8 cellular contexts compared by ENCODE assay signal in genomic region chr16:77723108-77723514, GRCh38. TPM values are rescaled to one million over a fixed set of nuclear protein-coding genes. Genes with fewer than 3 reads are reported as not detected.
DNase-seq lines count a peak whose midpoint lies in the region; ATAC-seq and TF ChIP-seq lines count a peak whose summit lies in the region.

No MANE protein-coding gene starts in this region.

- POLR2A ChIA-PET in CD4-positive, alpha-beta T cell (lab: Charles Lee) = interaction anchor here (1.5 to 1.9 kb wide), 2 partner anchors 377 to 532 kb away, joined by 4 to 6 read pairs; partner anchors contain the start of genes MON1B and WWOX
- POLR2A ChIA-PET in WTC11 (lab: Charles Lee) = interaction anchor here (1.4 kb wide), 1 partner anchor 46 kb away, joined by 3 read pairs; no protein-coding TSS in a partner anchor

- no peak for TF ChIP-seq CTCF in CD4-positive, alpha-beta T cell (IDR thresholded peaks at IDR 0.05)
- TF ChIP-seq CTCF in WTC11 (IDR thresholded peaks at IDR 0.05) (no peak), osteoblast (IDR thresholded peaks at IDR 0.05; ENCODE audit: extremely low read depth, low read depth, low read length) (no peak)

- no peaks in the 10 kb centered on the region for H3K36me3 ChIP-seq in osteoblast (ENCODE audit: insufficient read depth, low read length)

- peak overlapping the region; percentile 94 for H3K4me3 Mint-ChIP-seq in CD4-positive, alpha-beta T cell
- peak overlapping the region; percentile 78 for H3K4me3 Mint-ChIP-seq in WTC11

- peak overlapping the region; percentile 97 for H2AFZ ChIP-seq in osteoblast (ENCODE audit: low read length)

- peaks cover 17% of the 10 kb centered on the region for H3K4me1 Mint-ChIP-seq in CD4-positive, alpha-beta T cell (ENCODE audit: low read depth)
- peaks cover 17% of the 10 kb centered on the region for H3K4me1 Mint-ChIP-seq in WTC11

- intact Hi-C loops in CD4-positive, alpha-beta T cell (cut with DNase I, micrococcal nuclease) = loop anchor here in 1 of 2 experiments (5.0 to 10.0 kb wide), 3 partner anchors 511 to 1882 kb away; partner anchors contain the start of genes MAF and MON1B

- peaks cover 16% of the 10 kb centered on the region for H3K36me3 Mint-ChIP-seq in CD4-positive, alpha-beta T cell (ENCODE audit: low read depth)
- peaks cover 14% of the 10 kb centered on the region for H3K36me3 Mint-ChIP-seq in WTC11

- H3K9me3 Mint-ChIP-seq in CD4-positive, alpha-beta T cell = no peaks in the 10 kb centered on the region
- H3K9me3 Mint-ChIP-seq in WTC11 = peaks cover 7% of the 10 kb centered on the region

- H3K4me3 ChIP-seq in osteoblast (ENCODE audit: insufficient read depth, low read length) = peak overlapping the region; percentile 85

- peak overlapping the region; percentile 46 for H3K27ac ChIP-seq in CD4-positive, alpha-beta T cell (ENCODE audit: low read depth, low read length)
- peak overlapping the region; percentile 66 for H3K27ac ChIP-seq in osteoblast (ENCODE audit: low read depth, low read length)

- H3K4me1 ChIP-seq in osteoblast (ENCODE audit: insufficient read depth, low read length) = peaks cover 11% of the 10 kb centered on the region

- no peaks in the 10 kb centered on the region for H3K9me3 ChIP-seq in CD4-positive, alpha-beta T cell (ENCODE audit: control insufficient read depth, low read length)
- no peaks in the 10 kb centered on the region for H3K9me3 ChIP-seq in osteoblast (ENCODE audit: low read depth, low read length)

- H3K79me2 ChIP-seq in osteoblast (ENCODE audit: insufficient read depth, low read length) = no peaks in the 10 kb centered on the region

- H4K20me1 ChIP-seq in osteoblast (ENCODE audit: insufficient read depth, low read length) = no peaks in the 10 kb centered on the region

- peak in 1 of 10 experiments; percentile 3 for DNase-seq in CD4-positive, alpha-beta T cell
- DNase-seq in HT1080 (ENCODE audit: low read depth) (peak; percentile 53), WTC11 (ENCODE audit: low spot score) (no peak), globus pallidus (ENCODE audit: low spot score) (peak; percentile 33), osteoblast (ENCODE audit: insufficient read length, low spot score, missing footprints) (no peak), NCI-H187 (lab: John Stamatoyannopoulos, UW) (no peak), NCI-H2196 (lab: John Stamatoyannopoulos, UW; ENCODE audit: unreplicated experiment) (no peak)

- CTCF ChIA-PET in CD4-positive, alpha-beta T cell (lab: Charles Lee) = no interaction called here
- CTCF ChIA-PET in WTC11 (lab: Charles Lee) = interaction anchor here (1.8 kb wide), 1 partner anchor 280 kb away, joined by 11 read pairs; no protein-coding TSS in a partner anchor

- no peaks in the 10 kb centered on the region for H3K27me3 ChIP-seq in CD4-positive, alpha-beta T cell (ENCODE audit: control insufficient read depth, insufficient read depth, low read length)
- no peaks in the 10 kb centered on the region for H3K27me3 ChIP-seq in osteoblast (ENCODE audit: insufficient read depth, low read length)

- H3K4me2 ChIP-seq in osteoblast (ENCODE audit: insufficient read depth, low read length) = peak overlapping the region; percentile 94

- no peak for ATAC-seq in CD4-positive, alpha-beta T cell (ENCODE audit: poor library complexity)
- ATAC-seq in GM19463 (IDR thresholded peaks at IDR 0.05; ENCODE audit: unreplicated experiment) (peak; percentile 9), WTC11 (no peak)

- no peaks in the 10 kb centered on the region for H3K27me3 Mint-ChIP-seq in CD4-positive, alpha-beta T cell
- no peaks in the 10 kb centered on the region for H3K27me3 Mint-ChIP-seq in WTC11 (ENCODE audit: low read depth)

- peak overlapping the region; percentile 87 for H3K27ac Mint-ChIP-seq in CD4-positive, alpha-beta T cell
- H3K27ac Mint-ChIP-seq in WTC11 = peak overlapping the region; percentile 90

TF ChIP-seq in WTC11, 78 proteins besides CTCF, POLR2A, EP300 and RAD21:
- no peak for TF ChIP-seq RELA (CRISPR knock-in tag; IDR thresholded peaks at IDR 0.05; ENCODE audit: borderline replicate concordance)
- no peak for TF ChIP-seq PREB (CRISPR knock-in tag; IDR thresholded peaks at IDR 0.05; ENCODE audit: borderline replicate concordance)
- TF ChIP-seq ZNF121 (CRISPR knock-in tag; IDR thresholded peaks at IDR 0.05) = no peak
- no peak for TF ChIP-seq ZSCAN18 (CRISPR knock-in tag; IDR thresholded peaks at IDR 0.05)
- TF ChIP-seq, protein P1, sequence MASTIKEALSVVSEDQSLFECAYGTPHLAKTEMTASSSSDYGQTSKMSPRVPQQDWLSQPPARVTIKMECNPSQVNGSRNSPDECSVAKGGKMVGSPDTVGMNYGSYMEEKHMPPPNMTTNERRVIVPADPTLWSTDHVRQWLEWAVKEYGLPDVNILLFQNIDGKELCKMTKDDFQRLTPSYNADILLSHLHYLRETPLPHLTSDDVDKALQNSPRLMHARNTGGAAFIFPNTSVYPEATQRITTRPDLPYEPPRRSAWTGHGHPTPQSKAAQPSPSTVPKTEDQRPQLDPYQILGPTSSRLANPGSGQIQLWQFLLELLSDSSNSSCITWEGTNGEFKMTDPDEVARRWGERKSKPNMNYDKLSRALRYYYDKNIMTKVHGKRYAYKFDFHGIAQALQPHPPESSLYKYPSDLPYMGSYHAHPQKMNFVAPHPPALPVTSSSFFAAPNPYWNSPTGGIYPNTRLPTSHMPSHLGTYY (CRISPR knock-in tag; IDR thresholded peaks at IDR 0.05) = no peak
- TF ChIP-seq GRHL2 (CRISPR knock-in tag; IDR thresholded peaks at IDR 0.05; ENCODE audit: insufficient replicate concordance, severe bottlenecking) = no peak
- TF ChIP-seq, protein P2, sequence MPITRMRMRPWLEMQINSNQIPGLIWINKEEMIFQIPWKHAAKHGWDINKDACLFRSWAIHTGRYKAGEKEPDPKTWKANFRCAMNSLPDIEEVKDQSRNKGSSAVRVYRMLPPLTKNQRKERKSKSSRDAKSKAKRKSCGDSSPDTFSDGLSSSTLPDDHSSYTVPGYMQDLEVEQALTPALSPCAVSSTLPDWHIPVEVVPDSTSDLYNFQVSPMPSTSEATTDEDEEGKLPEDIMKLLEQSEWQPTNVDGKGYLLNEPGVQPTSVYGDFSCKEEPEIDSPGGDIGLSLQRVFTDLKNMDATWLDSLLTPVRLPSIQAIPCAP (CRISPR knock-in tag; IDR thresholded peaks at IDR 0.05) = no peak
- no peak for TF ChIP-seq E2F4 (CRISPR knock-in tag; IDR thresholded peaks at IDR 0.05; ENCODE audit: borderline replicate concordance, low read depth)
- TF ChIP-seq ZNF671 (CRISPR knock-in tag; IDR thresholded peaks at IDR 0.05) = no peak
- no peak for TF ChIP-seq ZNF416 (CRISPR knock-in tag; IDR thresholded peaks at IDR 0.05)

RNA-seq across cellular contexts. Expression of gene NUDT7, which starts 0.8 kb away (rescaled TPM):
- total RNA-seq in CD4-positive, alpha-beta T cell = 1 to 10 TPM in 1 of 2 experiments, under 1 TPM in 1; 0.93 to 1.5 TPM
- 2.3 and 3.8 TPM in 2 replicates for total RNA-seq in HT1080 (2014; rRNA removed; shearing (Covaris generic))
- polyA plus RNA-seq in HT1080 (2015; cell fraction: cytosol; rRNA removed) = 5.4 and 6.8 TPM in 2 replicates
- 4.9 and 6.7 TPM in 2 replicates for polyA plus RNA-seq in HT1080 (2015; cell fraction: nucleus; rRNA removed)
- total RNA-seq in WTC11 (2021) = 7.5 to 11.3 TPM (median 10.7 TPM) in 3 replicates
- 2.9 and 5.1 TPM in 2 replicates for total RNA-seq in osteoblast

Comparison
In these comparisons a context has a peak if more than half of its experiments do, and no peak if none do; other contexts are left out.
1. DNase-seq: peak in HT1080 (single experiment) and globus pallidus (single experiment); none in WTC11 (single experiment), osteoblast (single experiment), NCI-H187 (0 of 2) and NCI-H2196 (single experiment).